Comparison of ENCODE assay signal across 8 cellular contexts in the genomic region with DNA sequence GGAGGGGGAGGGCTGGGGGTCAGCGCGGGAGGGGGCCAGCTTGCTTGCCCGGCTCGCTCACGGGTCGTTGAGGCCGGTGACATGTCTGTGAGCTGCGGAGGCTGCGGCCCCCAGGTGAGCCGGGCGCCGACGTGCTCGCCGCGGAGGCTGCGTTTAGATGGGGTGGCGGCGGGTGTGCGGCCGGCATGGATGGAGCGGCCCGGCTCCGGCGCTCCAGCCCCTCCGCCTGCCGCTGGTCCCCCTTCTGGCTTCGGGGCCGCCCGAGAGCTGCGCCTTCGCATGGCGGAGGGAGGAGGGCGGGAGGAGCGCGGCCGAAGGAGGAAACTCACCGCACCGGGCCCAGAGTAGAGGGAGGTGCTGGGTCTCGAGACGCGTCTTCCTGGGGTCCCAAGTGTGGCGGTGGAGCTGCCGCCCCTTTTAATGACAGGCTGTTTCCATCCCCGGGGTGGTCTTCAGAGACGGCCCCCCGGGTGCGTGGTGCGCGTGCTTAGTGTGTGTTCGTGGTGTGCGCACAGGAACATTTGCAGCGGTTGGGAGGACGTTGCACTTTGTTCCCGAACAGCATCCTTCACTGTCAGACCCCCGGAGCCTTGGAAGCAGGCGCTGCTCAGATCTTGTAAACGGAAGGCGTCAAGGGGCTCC. TPM values are rescaled to one million over a fixed set of nuclear protein-coding genes. Genes with fewer than 3 reads are reported as not detected.
DNase-seq lines count a peak whose midpoint lies in the region; ATAC-seq and TF ChIP-seq lines count a peak whose summit lies in the region.

A gene with protein sequence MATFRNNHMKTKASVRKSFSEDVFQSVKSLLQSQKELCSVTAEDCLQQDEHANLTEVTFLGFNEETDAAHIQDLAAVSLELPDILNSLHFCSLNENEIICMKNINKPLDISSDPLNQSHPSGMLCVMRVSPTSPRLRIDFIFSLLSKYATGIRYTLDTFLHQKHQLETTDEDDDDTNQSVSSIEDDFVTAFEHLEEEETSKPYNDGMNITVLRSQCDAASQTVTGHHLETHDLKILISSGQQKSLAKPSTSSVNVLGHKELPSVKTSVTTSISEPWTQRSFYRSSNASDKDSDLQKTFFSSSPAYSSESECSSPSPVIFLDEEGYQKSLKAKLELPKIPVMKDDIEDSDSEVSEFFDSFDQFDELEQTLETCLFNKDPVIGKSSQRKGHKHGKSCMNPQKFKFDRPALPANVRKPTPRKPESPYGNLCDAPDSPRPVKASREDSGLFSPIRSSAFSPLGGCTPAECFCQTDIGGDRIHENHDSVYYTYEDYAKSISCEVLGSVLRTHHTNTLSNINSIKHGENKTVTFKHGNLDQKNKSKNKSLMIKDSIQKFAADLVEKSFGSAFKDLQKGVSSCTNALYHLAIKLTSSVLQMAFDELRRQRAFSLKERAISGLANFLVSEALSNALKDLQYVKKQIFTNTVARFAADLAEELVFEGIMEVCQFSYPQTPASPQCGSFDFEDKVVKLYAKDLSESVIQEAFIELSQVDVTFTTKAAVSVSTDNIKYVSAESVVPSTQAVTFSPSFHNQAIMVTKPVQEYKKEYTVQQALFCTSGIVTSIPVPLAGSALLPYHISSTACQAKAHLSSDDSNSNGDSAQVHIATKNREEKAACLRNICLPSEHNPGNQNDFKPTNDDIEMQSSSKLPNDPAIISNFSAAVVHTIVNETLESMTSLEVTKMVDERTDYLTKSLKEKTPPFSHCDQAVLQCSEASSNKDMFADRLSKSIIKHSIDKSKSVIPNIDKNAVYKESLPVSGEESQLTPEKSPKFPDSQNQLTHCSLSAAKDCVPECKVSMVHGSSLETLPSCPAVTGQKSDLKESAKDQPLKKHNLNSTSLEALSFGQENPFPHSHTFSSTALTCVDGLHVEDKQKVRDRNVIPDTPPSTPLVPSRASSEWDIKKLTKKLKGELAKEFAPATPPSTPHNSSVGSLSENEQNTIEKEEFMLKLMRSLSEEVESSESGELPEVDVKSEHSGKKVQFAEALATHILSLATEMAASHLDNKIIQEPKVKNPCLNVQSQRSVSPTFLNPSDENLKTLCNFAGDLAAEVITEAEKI (N-terminal part only) (plus strand): TSS at position 38 of the 642 bp plus-strand sequence. CDS start 14,197 bp downstream, outside the sequence.

- CTCF ChIA-PET in activated naive CD4-positive, alpha-beta T cell treated with anti-CD3 and anti-CD28 coated beads for 36 hours (lab: Charles Lee) = interaction anchor here (0.7 to 1.5 kb wide), 4 partner anchors 46 to 207 kb away, joined by 3 to 4 read pairs (median 3); no protein-coding TSS in a partner anchor

- H3K27ac Mint-ChIP-seq in activated naive CD4-positive, alpha-beta T cell treated with anti-CD3 and anti-CD28 coated beads for 36 hours = peak within 1 kb of the TSS; percentile 92

- H3K4me3 ChIP-seq in ovary = peak within 1 kb of the TSS; percentile 97
- peak within 1 kb of the TSS; percentile 85 to 97 (median 88) for H3K4me3 ChIP-seq in tibial nerve

- no peak for TF ChIP-seq EP300 in ovary (IDR thresholded peaks at IDR 0.05)
- no peak for TF ChIP-seq EP300 in tibial nerve (IDR thresholded peaks at IDR 0.05)

- H3K4me1 Mint-ChIP-seq in activated naive CD4-positive, alpha-beta T cell treated with anti-CD3 and anti-CD28 coated beads for 36 hours (ENCODE audit: low read depth) = peaks cover 50% of the 10 kb centered on the region

- H3K9me3 Mint-ChIP-seq in activated naive CD4-positive, alpha-beta T cell treated with anti-CD3 and anti-CD28 coated beads for 36 hours = no peaks in the 10 kb centered on the region

- no peaks in the 10 kb centered on the region for H3K36me3 ChIP-seq in ovary
- H3K36me3 ChIP-seq in tibial nerve = no peaks in the 10 kb centered on the region

- 0 to 1% (median 0%) methylated on average over 39 to 59 of the region's 59 CpGs for WGBS in ovary, 3 donors
- 0% methylated on average over 22 to 55 of the region's 59 CpGs for WGBS in tibial nerve, 2 donors

- no peaks in the 10 kb centered on the region for H3K36me3 Mint-ChIP-seq in activated naive CD4-positive, alpha-beta T cell treated with anti-CD3 and anti-CD28 coated beads for 36 hours (ENCODE audit: low read depth)

- ATAC-seq in GM18909 (IDR thresholded peaks at IDR 0.05; ENCODE audit: poor library complexity, unreplicated experiment) = peak; percentile 36
- peak; percentile 27 for ATAC-seq in HG03175 (IDR thresholded peaks at IDR 0.05; ENCODE audit: unreplicated experiment)

- intact Hi-C loops in activated naive CD4-positive, alpha-beta T cell treated with anti-CD3 and anti-CD28 coated beads for 36 hours (cut with micrococcal nuclease) = loop anchor here (1.0 to 10.0 kb wide), 9 partner anchors 9 to 2003 kb away; a partner anchor contains a TSS
- intact Hi-C loops in ovary (cut with DNase I) = no loop called here

- TF ChIP-seq POLR2A in ovary (IDR thresholded peaks at IDR 0.05) (peak; percentile 21), tibial nerve (IDR thresholded peaks at IDR 0.05) (no peak)

- H3K4me3 Mint-ChIP-seq in activated naive CD4-positive, alpha-beta T cell treated with anti-CD3 and anti-CD28 coated beads for 36 hours = peak within 1 kb of the TSS; percentile 94

- DNase-seq in Ammon's horn (ENCODE audit: low spot score) (peak; percentile 52), RPMI7951 (ENCODE audit: low read depth) (peak; percentile 47), glomerular visceral epithelial cell (ENCODE audit: extremely low spot score) (peak; percentile 59), ovary (no peak), tibial nerve (ENCODE audit: low spot score in 2 of 2) (peak in 1 of 2 donors; percentile 26)
- DNase-seq in activated naive CD4-positive, alpha-beta T cell treated with anti-CD3 and anti-CD28 coated beads for 36 hours = peak; percentile 51

- H3K27me3 Mint-ChIP-seq in activated naive CD4-positive, alpha-beta T cell treated with anti-CD3 and anti-CD28 coated beads for 36 hours (ENCODE audit: low read depth) = no peaks in the 10 kb centered on the region

- TF ChIP-seq CTCF in ovary (IDR thresholded peaks at IDR 0.05) (no peak), tibial nerve (IDR thresholded peaks at IDR 0.05) (no peak)

- H3K27ac ChIP-seq in ovary (peak within 1 kb of the TSS; percentile 78 to 88), tibial nerve (peak within 1 kb of the TSS; percentile 90 to 97 (median 94))

- H3K4me1 ChIP-seq in ovary (ENCODE audit: insufficient read depth) (peaks cover 7% of the 10 kb centered on the region), tibial nerve (peaks cover 0 to 45% (median 12%) of the 10 kb centered on the region in 4 donors)

- H3K27me3 ChIP-seq in ovary (no peaks in the 10 kb centered on the region), tibial nerve (no peaks in the 10 kb centered on the region)

- H3K9me3 ChIP-seq in ovary (no peaks in the 10 kb centered on the region), tibial nerve (no peaks in the 10 kb centered on the region)

RNA-seq across cellular contexts. Expression of the gene that starts here (rescaled TPM):
- 13.0 and 16.9 TPM in 2 replicates for total RNA-seq in RPMI7951 (2014; rRNA removed; shearing (Covaris generic))
- 10 to 100 TPM; 24.2 to 25.0 TPM for total RNA-seq in activated naive CD4-positive, alpha-beta T cell treated with anti-CD3 and anti-CD28 coated beads for 36 hours
- total RNA-seq in ovary (10 to 100 TPM; 27.5 to 41.0 (median 34.6) TPM), tibial nerve (10 to 100 TPM; 38.4 to 53.8 (median 46.0) TPM)
- 10 to 100 TPM in 1 of 2 donors, 1 to 10 TPM in 1; 10.0 to 16.4 TPM for polyA plus RNA-seq in ovary

Comparison
In these comparisons a context has a peak if more than half of its experiments do, and no peak if none do; other contexts are left out.
1. DNase-seq: peak in Ammon's horn (single experiment), RPMI7951 (single experiment), activated naive CD4-positive, alpha-beta T cell treated with anti-CD3 and anti-CD28 coated beads for 36 hours (single experiment) and glomerular visceral epithelial cell (single experiment); none in ovary (0 of 5).